ENCODE assay signal across 17 cellular contexts in the genomic region with DNA sequence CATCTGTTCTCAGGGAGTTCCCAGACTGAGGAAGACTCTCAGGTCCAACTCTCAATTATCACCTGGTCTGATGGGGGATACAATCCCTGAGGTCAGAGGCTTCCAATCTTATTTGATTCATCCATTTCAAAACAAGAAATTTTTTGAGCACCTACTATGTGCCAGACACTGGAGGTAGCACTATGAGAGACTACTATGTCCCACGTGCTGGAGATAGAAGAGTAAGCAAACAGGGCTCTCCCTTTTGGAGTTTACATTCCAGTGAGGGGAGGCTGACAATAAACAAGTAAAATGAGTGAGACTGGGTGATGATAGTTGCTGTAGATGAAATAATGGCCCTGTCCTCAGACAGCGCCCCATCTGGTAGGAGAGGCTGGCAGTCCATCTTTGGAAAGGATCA. TPM values are rescaled to one million over a fixed set of nuclear protein-coding genes. Genes with fewer than 3 reads are reported as not detected.
DNase-seq lines count a peak whose midpoint lies in the region; ATAC-seq, FAIRE-seq and TF ChIP-seq lines count a peak whose summit lies in the region.
"Had no signal": no experiment of that assay in that cellular context is flagged by ENCODE, and none has a peak within 500 bp of the region (broad histone marks: within the 10 kb centered on the region; RNA-seq: fewer than 3 reads in every experiment).

No MANE protein-coding gene starts in this region.

- TF ChIP-seq CTCF in GM12864 (IDR thresholded peaks at IDR 0.05; ENCODE audit: low read depth, low read length, missing control alignments), result peak; percentile 14
- peak in 2 of 3 experiments; percentile 10 to 29; a peak in 2 of 6 replicates for TF ChIP-seq CTCF in HCT116 (IDR thresholded peaks at IDR 0.05 in 2 of 3, conservative IDR thresholded peaks at IDR 0.05 in 1 of 3; ENCODE audit: borderline replicate concordance in 1 of 3, insufficient read depth in 1 of 3, low read depth in 2 of 3, low read length in 2 of 3)
- peak in 1 of 3 experiments; percentile 7; a peak in 1 of 6 replicates for TF ChIP-seq CTCF in K562 (IDR thresholded peaks at IDR 0.05 in 2 of 3, conservative IDR thresholded peaks at IDR 0.05 in 1 of 3; ENCODE audit: insufficient read depth in 2 of 3, low read depth in 1 of 3, low read length in 3 of 3)
- TF ChIP-seq CTCF in thyroid gland (IDR thresholded peaks at IDR 0.05), result no peak

- intact Hi-C loops in HCT116 (cut with micrococcal nuclease) (no loop called here), K562 (cut with micrococcal nuclease) (no loop called here), thyroid gland (cut with DNase I) (no loop called here)

- BruUV-seq in HCT116 (replicated peaks; lab: Mats Ljungman, UMichigan) (no TSS peak), K562 (replicated peaks; lab: Mats Ljungman, UMichigan) (no TSS peak)

- no peaks in the 10 kb centered on the region for H4K20me1 ChIP-seq in HCT116 (ENCODE audit: insufficient read depth)
- H4K20me1 ChIP-seq in K562 (replicated peaks; ENCODE audit: control insufficient read depth, insufficient read depth, low read length), result no peaks in the 10 kb centered on the region; the same call in 1 of the 2 replicates

- CTCF ChIA-PET in HCT116 (lab: Charles Lee), result no interaction called here
- CTCF ChIA-PET in K562 (lab: Yijun Ruan, JAX; ENCODE audit: low intra/inter-chr PET ratio), result no interaction called here

- H3K4me2 ChIP-seq in HCT116 (ENCODE audit: low read length) (no peak overlapping the region), K562 (ENCODE audit: insufficient read depth, low read length) (no peak overlapping the region)

- TF ChIP-seq EP300 in K562 (IDR thresholded peaks at IDR 0.05; ENCODE audit: low read length), result no peak

- DNase-seq in GM12864 (ENCODE audit: low read depth) (no peak), HCT116 (ENCODE audit: low read depth, low spot score) (no peak), K562 (ENCODE audit: extremely low read depth in 1 of 4, low spot score in 3 of 4) (no peak), thyroid gland (no peak), NCI-H1694 (lab: John Stamatoyannopoulos, UW) (no peak), ureter (ENCODE audit: low spot score) (no peak)
- DNase-seq: C1 segment of cervical spinal cord; Calu3; CD4-positive, alpha-beta T cell; DMS 273 treated with DMSO at 0.1 percent for 48 hours; HCEC 1CT; KBM-7 had no signal

- H3K9ac ChIP-seq in HCT116 (ENCODE audit: low read length) (no peak overlapping the region), K562 (ENCODE audit: insufficient read depth in 1 of 2, low read depth in 2 of 2, low read length in 2 of 2) (no peak overlapping the region)

- no peaks in the 10 kb centered on the region for H3K4me1 ChIP-seq in HCT116 (ENCODE audit: control insufficient read depth in 1 of 2, insufficient read depth in 2 of 2, low read length in 2 of 2)
- H3K4me1 ChIP-seq in K562 (replicated peaks in 1 of 2; ENCODE audit: control insufficient read depth in 2 of 2, insufficient read depth in 2 of 2, low read length in 2 of 2), result peaks cover 0 to 9% of the 10 kb centered on the region in 2 experiments; a peak in 2 of 5 replicates
- H3K4me1 ChIP-seq in thyroid gland, result no peaks in the 10 kb centered on the region

- no peak for FAIRE-seq in K562 (lab: Jason Lieb, UNC)
- FAIRE-seq: A204.1, GM12892, GM19239, H1 had no signal

- no peak for ATAC-seq in HCT116
- 0 out of 3 replicates have a peak, but pooled peaks have one; percentile 21 for ATAC-seq in K562

- TF ChIP-seq RAD21 in HCT116 (IDR thresholded peaks at IDR 0.05; ENCODE audit: low read depth) (no peak), K562 (CRISPR knock-in tag; conservative IDR thresholded peaks at IDR 0.05 in 1 of 2, IDR thresholded peaks at IDR 0.05 in 1 of 2) (no peak)

- RAD21 ChIA-PET in HCT116 (lab: Charles Lee; ENCODE audit: low non-redundant PET in 1 of 2, low total read pairs in 2 of 2, uncharacterized antibody in 2 of 2, unreplicated experiment in 2 of 2), result no interaction called here

- H3K4me3 ChIP-seq in GM12864 (ENCODE audit: low read depth, low read length), result no peak overlapping the region
- H3K4me3 ChIP-seq in HCT116 (replicated peaks in 1 of 2; ENCODE audit: low read depth in 1 of 2, low read length in 2 of 2), result no peak overlapping the region
- H3K4me3 ChIP-seq in K562, result no peak overlapping the region
- H3K4me3 ChIP-seq in thyroid gland (replicated peaks in 1 of 3), result no peak overlapping the region

- in situ Hi-C loops in K562 (cut with MboI), result no loop called here

- TF ChIP-seq POLR2A in HCT116 (IDR thresholded peaks at IDR 0.05; ENCODE audit: borderline replicate concordance, extremely low read depth, insufficient read depth, insufficient read length) (no peak), K562 (conservative IDR thresholded peaks at IDR 0.05) (no peak), thyroid gland (IDR thresholded peaks at IDR 0.05) (no peak)

- POLR2A ChIA-PET in HCT116 (lab: Charles Lee), result no interaction called here
- POLR2A ChIA-PET in K562 (lab: Yijun Ruan, JAX), result interaction anchor here (0.7 to 5.1 kb wide), 3 partner anchors 9 to 147 kb away, joined by 3 to 20 read pairs (median 3); no protein-coding TSS in a partner anchor

- no peak overlapping the region for H2AFZ ChIP-seq in HCT116 (ENCODE audit: low read depth, low read length, poor library complexity, severe bottlenecking)
- H2AFZ ChIP-seq in K562 (ENCODE audit: low read depth, low read length), result no peak overlapping the region

- H3K9me2 ChIP-seq in HCT116 (ENCODE audit: insufficient read depth), result no peaks in the 10 kb centered on the region

- no peaks in the 10 kb centered on the region for H3K36me3 ChIP-seq in HCT116 (ENCODE audit: control insufficient read depth in 1 of 2, insufficient read depth in 2 of 2, low read length in 2 of 2)
- no peaks in the 10 kb centered on the region for H3K36me3 ChIP-seq in K562 (ENCODE audit: control insufficient read depth, insufficient read depth, low read length)
- no peaks in the 10 kb centered on the region for H3K36me3 ChIP-seq in thyroid gland

- H3K9me1 ChIP-seq in K562 (ENCODE audit: control insufficient read depth, insufficient read depth, low read length), result no peaks in the 10 kb centered on the region

- H3K79me2 ChIP-seq in HCT116 (ENCODE audit: insufficient read depth, low read length) (no peaks in the 10 kb centered on the region), K562 (ENCODE audit: control insufficient read depth, insufficient read depth, low read length) (no peaks in the 10 kb centered on the region)

- H3K27ac ChIP-seq in HCT116 (ENCODE audit: low read depth, low read length), result no peak overlapping the region
- H3K27ac ChIP-seq in K562 (ENCODE audit: extremely low read depth, low read depth, low read length), result no peak overlapping the region
- H3K27ac ChIP-seq in thyroid gland, result no peak overlapping the region
- H3K27ac ChIP-seq: HL-60 had no signal

- 0% methylated on average over 2 of the region's 2 CpGs for WGBS in K562 (ENCODE audit: insufficient coverage, low coverage, missing lambda C conversion rate)
- 58 to 62% methylated on average over 2 of the region's 2 CpGs for WGBS in thyroid gland, 2 donors

- peaks cover 51% of the 10 kb centered on the region for H3K27me3 ChIP-seq in HCT116 (ENCODE audit: insufficient read depth, low read length)
- peaks cover 53 to 88% of the 10 kb centered on the region in 2 experiments for H3K27me3 ChIP-seq in K562 (ENCODE audit: control insufficient read depth in 2 of 2, insufficient read depth in 2 of 2, low read length in 2 of 2)
- no peaks in the 10 kb centered on the region for H3K27me3 ChIP-seq in thyroid gland

- H3K9me3 ChIP-seq in HCT116 (ENCODE audit: control insufficient read depth in 1 of 2, insufficient read depth in 1 of 2, low read depth in 1 of 2, low read length in 2 of 2), result no peaks in the 10 kb centered on the region
- no peaks in the 10 kb centered on the region for H3K9me3 ChIP-seq in K562 (replicated peaks; ENCODE audit: control insufficient read depth, insufficient read depth, low read depth, low read length)
- no peaks in the 10 kb centered on the region for H3K9me3 ChIP-seq in thyroid gland

RNA-seq across cellular contexts. Expression of gene TMEM151B, which starts 16.5 kb away (rescaled TPM):
- total RNA-seq in HCT116 (2021; ENCODE audit: unreplicated experiment) (not detected), K562 (2014; rRNA removed) (not detected in 2 replicates), K562 (2014; rRNA removed; fragmentation: Illumina TruSeq; extraction: Trizol) (not detected in 2 replicates), K562 (2015; rRNA removed; fragmentation: Illumina TruSeq; extraction: Trizol) (not detected in 2 replicates), K562 (2021) (not detected in 2 replicates), thyroid gland (not detected), ureter (not detected)
- 0.34 and 0.35 TPM in 2 replicates for polyA plus RNA-seq in HCT116 (2012)
- total RNA-seq in K562 (2011; cell fraction: chromatin; rRNA removed; ENCODE audit: low replicate concordance), result 0.30 TPM in 1 of 2 replicates, not detected in the other
- total RNA-seq in K562 (2011; cell fraction: nucleolus; rRNA removed), result under 0.01 and 0.26 TPM in 2 replicates
- total RNA-seq in K562 (2011; cell fraction: nucleoplasm; rRNA removed), result not detected in 2 replicates
- polyA plus RNA-seq in K562 (2011; rRNA removed) (not detected in 2 replicates), K562 (2014; fragmentation: Illumina TruSeq; extraction: Trizol) (not detected in 2 replicates), K562 (2014; fragmentation: Nextera tagmentation; extraction: Ambion mirVana) (not detected), K562 (2014; rRNA removed) (not detected in 2 replicates)
- polyA plus RNA-seq in K562 (2011; cell fraction: cytosol; rRNA removed), result 0.01 TPM in 1 of 2 replicates, not detected in the other
- polyA plus RNA-seq in K562 (2011; cell fraction: nucleus; rRNA removed), result 0.04 TPM in 1 of 2 replicates, not detected in the other
- polyA plus RNA-seq in K562 (2012), result 0.34 and 0.36 TPM in 2 replicates
- polyA minus RNA-seq in K562 (2011; rRNA and poly(A)+ RNA removed), result 0.09 TPM in 1 of 2 replicates, not detected in the other
- polyA minus RNA-seq in K562 (2011; cell fraction: cytosol; rRNA and poly(A)+ RNA removed), result not detected in 2 replicates
- not detected in 2 replicates for polyA minus RNA-seq in K562 (2011; cell fraction: nucleus; rRNA and poly(A)+ RNA removed)
- total RNA-seq: Calu3; CD4-positive, alpha-beta T cell had no signal

RNA-seq across cellular contexts. Expression of gene NFKBIE, which starts 21.4 kb away (rescaled TPM):
- 7.6 TPM for total RNA-seq in HCT116 (2021; ENCODE audit: unreplicated experiment)
- 6.2 and 8.2 TPM in 2 replicates for polyA plus RNA-seq in HCT116 (2012)
- 10.6 and 17.8 TPM in 2 replicates for total RNA-seq in K562 (2011; cell fraction: chromatin; rRNA removed; ENCODE audit: low replicate concordance)
- total RNA-seq in K562 (2011; cell fraction: nucleolus; rRNA removed), result 11.2 and 14.0 TPM in 2 replicates
- total RNA-seq in K562 (2011; cell fraction: nucleoplasm; rRNA removed), result 7.4 and 8.2 TPM in 2 replicates
- total RNA-seq in K562 (2014; rRNA removed), result 15.7 TPM in 2 replicates
- 11.6 and 11.7 TPM in 2 replicates for total RNA-seq in K562 (2014; rRNA removed; fragmentation: Illumina TruSeq; extraction: Trizol)
- total RNA-seq in K562 (2015; rRNA removed; fragmentation: Illumina TruSeq; extraction: Trizol), result 14.2 and 14.6 TPM in 2 replicates
- total RNA-seq in K562 (2021), result 14.0 and 16.4 TPM in 2 replicates
- polyA plus RNA-seq in K562 (2011; rRNA removed), result 11.9 and 12.3 TPM in 2 replicates
- polyA plus RNA-seq in K562 (2011; cell fraction: cytosol; rRNA removed), result 10.4 and 28.2 TPM in 2 replicates
- polyA plus RNA-seq in K562 (2011; cell fraction: nucleus; rRNA removed), result 9.7 and 14.7 TPM in 2 replicates
- 11.2 and 13.6 TPM in 2 replicates for polyA plus RNA-seq in K562 (2012)
- polyA plus RNA-seq in K562 (2014; fragmentation: Illumina TruSeq; extraction: Trizol), result 10.0 and 12.3 TPM in 2 replicates
- polyA plus RNA-seq in K562 (2014; fragmentation: Nextera tagmentation; extraction: Ambion mirVana), result 1 to 10 TPM; 2.1 to 2.9 TPM
- 10.2 and 11.6 TPM in 2 replicates for polyA plus RNA-seq in K562 (2014; rRNA removed)
- polyA minus RNA-seq in K562 (2011; rRNA and poly(A)+ RNA removed), result 8.3 and 9.5 TPM in 2 replicates
- 9.4 and 10.1 TPM in 2 replicates for polyA minus RNA-seq in K562 (2011; cell fraction: cytosol; rRNA and poly(A)+ RNA removed)
- polyA minus RNA-seq in K562 (2011; cell fraction: nucleus; rRNA and poly(A)+ RNA removed), result 12.0 and 12.9 TPM in 2 replicates
- total RNA-seq in thyroid gland, result 10 to 100 TPM in 2 of 4 donors, 1 to 10 TPM in 2; 5.1 to 16.9 (median 13.2) TPM
- 8.0 TPM for total RNA-seq in ureter

RNA-seq across cellular contexts. Expression of gene AARS2, which starts 26.4 kb away (rescaled TPM):
- total RNA-seq in HCT116 (2021; ENCODE audit: unreplicated experiment) (14.9 TPM), K562 (2014; rRNA removed) (30.5 and 34.6 TPM in 2 replicates), K562 (2014; rRNA removed; fragmentation: Illumina TruSeq; extraction: Trizol) (9.3 and 12.9 TPM in 2 replicates), K562 (2015; rRNA removed; fragmentation: Illumina TruSeq; extraction: Trizol) (23.6 and 24.6 TPM in 2 replicates), K562 (2021) (31.8 and 34.0 TPM in 2 replicates), thyroid gland (10 to 100 TPM in 3 of 4 donors, 1 to 10 TPM in 1; 9.7 to 18.0 (median 14.2) TPM), ureter (17.4 TPM)
- polyA plus RNA-seq in HCT116 (2012), result 6.6 and 7.0 TPM in 2 replicates
- 36.2 and 99.3 TPM in 2 replicates for total RNA-seq in K562 (2011; cell fraction: chromatin; rRNA removed; ENCODE audit: low replicate concordance)
- total RNA-seq in K562 (2011; cell fraction: nucleolus; rRNA removed), result 53.7 and 56.5 TPM in 2 replicates
- 43.9 and 45.0 TPM in 2 replicates for total RNA-seq in K562 (2011; cell fraction: nucleoplasm; rRNA removed)
- polyA plus RNA-seq in K562 (2011; rRNA removed) (11.4 and 11.6 TPM in 2 replicates), K562 (2014; fragmentation: Illumina TruSeq; extraction: Trizol) (18.3 and 23.7 TPM in 2 replicates), K562 (2014; fragmentation: Nextera tagmentation; extraction: Ambion mirVana) (1 to 10 TPM in 1 of 2 experiments, under 1 TPM in 1; 0.97 to 1.0 TPM), K562 (2014; rRNA removed) (21.9 and 24.4 TPM in 2 replicates)
- polyA plus RNA-seq in K562 (2011; cell fraction: cytosol; rRNA removed), result 9.5 and 18.3 TPM in 2 replicates
- 24.7 and 40.8 TPM in 2 replicates for polyA plus RNA-seq in K562 (2011; cell fraction: nucleus; rRNA removed)
- 16.8 and 19.6 TPM in 2 replicates for polyA plus RNA-seq in K562 (2012)
- polyA minus RNA-seq in K562 (2011; rRNA and poly(A)+ RNA removed), result 14.8 and 19.6 TPM in 2 replicates
- polyA minus RNA-seq in K562 (2011; cell fraction: cytosol; rRNA and poly(A)+ RNA removed), result 13.1 and 15.3 TPM in 2 replicates
- polyA minus RNA-seq in K562 (2011; cell fraction: nucleus; rRNA and poly(A)+ RNA removed), result 33.1 and 37.5 TPM in 2 replicates

RNA-seq across cellular contexts. Expression of gene SLC35B2, which starts 29.4 kb away (rescaled TPM):
- total RNA-seq in HCT116 (2021; ENCODE audit: unreplicated experiment) (50.5 TPM), K562 (2014; rRNA removed) (43.6 and 59.3 TPM in 2 replicates), K562 (2014; rRNA removed; fragmentation: Illumina TruSeq; extraction: Trizol) (31.1 and 38.8 TPM in 2 replicates), K562 (2015; rRNA removed; fragmentation: Illumina TruSeq; extraction: Trizol) (46.0 and 47.1 TPM in 2 replicates), K562 (2021) (53.1 and 54.3 TPM in 2 replicates), thyroid gland (10 to 100 TPM; 28.5 to 46.5 (median 41.8) TPM), ureter (33.6 TPM)
- 35.2 and 47.5 TPM in 2 replicates for polyA plus RNA-seq in HCT116 (2012)
- total RNA-seq in K562 (2011; cell fraction: chromatin; rRNA removed; ENCODE audit: low replicate concordance), result 26.7 and 95.0 TPM in 2 replicates
- 138 and 143 TPM in 2 replicates for total RNA-seq in K562 (2011; cell fraction: nucleolus; rRNA removed)
- 89.1 and 89.6 TPM in 2 replicates for total RNA-seq in K562 (2011; cell fraction: nucleoplasm; rRNA removed)
- polyA plus RNA-seq in K562 (2011; rRNA removed) (50.8 and 53.9 TPM in 2 replicates), K562 (2014; fragmentation: Illumina TruSeq; extraction: Trizol) (57.6 and 58.9 TPM in 2 replicates), K562 (2014; fragmentation: Nextera tagmentation; extraction: Ambion mirVana) (10 to 100 TPM; 14.5 to 19.2 TPM), K562 (2014; rRNA removed) (59.1 and 61.8 TPM in 2 replicates)
- 78.9 and 125 TPM in 2 replicates for polyA plus RNA-seq in K562 (2011; cell fraction: cytosol; rRNA removed)
- polyA plus RNA-seq in K562 (2011; cell fraction: nucleus; rRNA removed), result 67.9 and 76.7 TPM in 2 replicates
- polyA plus RNA-seq in K562 (2012), result 57.9 and 70.2 TPM in 2 replicates
- polyA minus RNA-seq in K562 (2011; rRNA and poly(A)+ RNA removed), result 23.7 and 34.2 TPM in 2 replicates
- polyA minus RNA-seq in K562 (2011; cell fraction: cytosol; rRNA and poly(A)+ RNA removed), result 21.6 and 21.9 TPM in 2 replicates
- polyA minus RNA-seq in K562 (2011; cell fraction: nucleus; rRNA and poly(A)+ RNA removed), result 19.0 and 20.8 TPM in 2 replicates

RNA-seq across cellular contexts. Expression of gene HSP90AB1, which starts 39.8 kb away (rescaled TPM):
- 2,554 TPM for total RNA-seq in HCT116 (2021; ENCODE audit: unreplicated experiment)
- polyA plus RNA-seq in HCT116 (2012), result 1,463 and 1,823 TPM in 2 replicates
- total RNA-seq in K562 (2011; cell fraction: chromatin; rRNA removed; ENCODE audit: low replicate concordance), result 266 and 322 TPM in 2 replicates
- 268 and 275 TPM in 2 replicates for total RNA-seq in K562 (2011; cell fraction: nucleolus; rRNA removed)
- 328 and 337 TPM in 2 replicates for total RNA-seq in K562 (2011; cell fraction: nucleoplasm; rRNA removed)
- 2,052 and 2,390 TPM in 2 replicates for total RNA-seq in K562 (2014; rRNA removed)
- total RNA-seq in K562 (2014; rRNA removed; fragmentation: Illumina TruSeq; extraction: Trizol), result 2,633 and 2,824 TPM in 2 replicates
- total RNA-seq in K562 (2015; rRNA removed; fragmentation: Illumina TruSeq; extraction: Trizol), result 2,220 and 2,262 TPM in 2 replicates
- 2,162 and 2,174 TPM in 2 replicates for total RNA-seq in K562 (2021)
- polyA plus RNA-seq in K562 (2011; rRNA removed), result 2,356 and 2,496 TPM in 2 replicates
- 1,126 and 1,804 TPM in 2 replicates for polyA plus RNA-seq in K562 (2011; cell fraction: cytosol; rRNA removed)
- polyA plus RNA-seq in K562 (2011; cell fraction: nucleus; rRNA removed), result 568 and 703 TPM in 2 replicates
- 1,146 and 2,065 TPM in 2 replicates for polyA plus RNA-seq in K562 (2012)
- 3,149 and 3,358 TPM in 2 replicates for polyA plus RNA-seq in K562 (2014; fragmentation: Illumina TruSeq; extraction: Trizol)
- polyA plus RNA-seq in K562 (2014; fragmentation: Nextera tagmentation; extraction: Ambion mirVana), result 1,000 to 10,000 TPM; 1,975 to 2,865 TPM
- polyA plus RNA-seq in K562 (2014; rRNA removed), result 1,691 and 1,780 TPM in 2 replicates
- 2,497 and 2,549 TPM in 2 replicates for polyA minus RNA-seq in K562 (2011; rRNA and poly(A)+ RNA removed)
- 1,081 and 1,374 TPM in 2 replicates for polyA minus RNA-seq in K562 (2011; cell fraction: cytosol; rRNA and poly(A)+ RNA removed)
- 111 and 287 TPM in 2 replicates for polyA minus RNA-seq in K562 (2011; cell fraction: nucleus; rRNA and poly(A)+ RNA removed)
- total RNA-seq in thyroid gland, result 100 to 1,000 TPM; 556 to 669 (median 586) TPM
- 936 TPM for total RNA-seq in ureter

Comparison
In these comparisons a context has a peak if more than half of its experiments do, and no peak if none do; other contexts are left out.
1. CTCF ChIP-seq: peak in GM12864 (single experiment) and HCT116 (2 of 3); none in thyroid gland (0 of 6).